1 cellular context compared by ENCODE assay signal in the genomic region with DNA sequence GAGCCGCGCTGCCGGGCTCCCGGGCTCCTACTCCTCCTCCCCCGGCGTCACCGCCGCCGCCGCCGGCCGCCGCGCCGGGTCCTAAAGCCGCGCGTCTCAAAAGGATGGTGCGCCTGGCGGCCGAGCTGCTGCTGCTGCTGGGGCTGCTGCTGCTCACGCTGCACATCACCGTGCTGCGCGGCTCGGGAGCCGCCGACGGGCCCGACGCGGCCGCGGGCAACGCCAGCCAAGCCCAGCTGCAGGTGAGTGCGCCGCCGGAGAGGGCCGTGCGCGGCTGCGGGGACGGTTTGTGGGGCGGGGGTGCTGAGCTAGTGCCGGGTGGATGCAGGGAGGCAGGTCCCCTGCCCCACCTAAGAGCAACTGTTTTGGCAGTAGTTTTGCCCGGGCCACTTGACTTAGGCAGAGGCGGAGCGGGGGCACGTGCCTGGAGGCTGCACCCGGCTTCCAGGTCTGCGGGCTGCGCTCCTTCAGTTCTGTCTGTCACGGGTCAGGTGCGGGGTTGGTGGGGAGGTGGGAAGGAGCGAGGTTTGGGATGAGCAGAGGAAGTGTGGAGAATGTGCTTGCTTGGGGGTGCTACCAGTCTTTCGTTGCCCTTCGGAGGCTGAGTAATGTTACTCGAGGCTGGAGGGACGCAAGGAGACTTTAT.
TF ChIP-seq lines count a peak whose summit lies in the region.

No MANE protein-coding gene starts in this region.

TF ChIP-seq in HepG2, 621 proteins besides CTCF, POLR2A, EP300 and RAD21 (continued from another document and continues in another):
- TF ChIP-seq, protein P1, sequence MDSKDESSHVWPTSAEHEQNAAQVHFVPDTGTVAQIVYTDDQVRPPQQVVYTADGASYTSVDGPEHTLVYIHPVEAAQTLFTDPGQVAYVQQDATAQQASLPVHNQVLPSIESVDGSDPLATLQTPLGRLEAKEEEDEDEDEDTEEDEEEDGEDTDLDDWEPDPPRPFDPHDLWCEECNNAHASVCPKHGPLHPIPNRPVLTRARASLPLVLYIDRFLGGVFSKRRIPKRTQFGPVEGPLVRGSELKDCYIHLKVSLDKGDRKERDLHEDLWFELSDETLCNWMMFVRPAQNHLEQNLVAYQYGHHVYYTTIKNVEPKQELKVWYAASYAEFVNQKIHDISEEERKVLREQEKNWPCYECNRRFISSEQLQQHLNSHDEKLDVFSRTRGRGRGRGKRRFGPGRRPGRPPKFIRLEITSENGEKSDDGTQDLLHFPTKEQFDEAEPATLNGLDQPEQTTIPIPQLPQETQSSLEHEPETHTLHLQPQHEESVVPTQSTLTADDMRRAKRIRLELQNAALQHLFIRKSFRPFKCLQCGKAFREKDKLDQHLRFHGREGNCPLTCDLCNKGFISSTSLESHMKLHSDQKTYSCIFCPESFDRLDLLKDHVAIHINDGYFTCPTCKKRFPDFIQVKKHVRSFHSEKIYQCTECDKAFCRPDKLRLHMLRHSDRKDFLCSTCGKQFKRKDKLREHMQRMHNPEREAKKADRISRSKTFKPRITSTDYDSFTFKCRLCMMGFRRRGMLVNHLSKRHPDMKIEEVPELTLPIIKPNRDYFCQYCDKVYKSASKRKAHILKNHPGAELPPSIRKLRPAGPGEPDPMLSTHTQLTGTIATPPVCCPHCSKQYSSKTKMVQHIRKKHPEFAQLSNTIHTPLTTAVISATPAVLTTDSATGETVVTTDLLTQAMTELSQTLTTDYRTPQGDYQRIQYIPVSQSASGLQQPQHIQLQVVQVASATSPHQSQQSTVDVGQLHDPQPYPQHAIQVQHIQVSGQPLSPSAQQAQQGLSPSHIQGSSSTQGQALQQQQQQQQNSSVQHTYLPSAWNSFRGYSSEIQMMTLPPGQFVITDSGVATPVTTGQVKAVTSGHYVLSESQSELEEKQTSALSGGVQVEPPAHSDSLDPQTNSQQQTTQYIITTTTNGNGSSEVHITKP (CRISPR knock-in tag; IDR thresholded peaks at IDR 0.05; ENCODE audit: low read depth): 0 out of 2 replicates have a peak, but pooled peaks have one; percentile 66
- 0 out of 2 replicates have a peak, but pooled peaks have one; percentile 11 for TF ChIP-seq TEAD2 (CRISPR knock-in tag; IDR thresholded peaks at IDR 0.05)
- TF ChIP-seq HIVEP1 (CRISPR knock-in tag; IDR thresholded peaks at IDR 0.05): 0 out of 2 replicates have a peak, but pooled peaks have one; percentile 23
- TF ChIP-seq, protein P2, sequence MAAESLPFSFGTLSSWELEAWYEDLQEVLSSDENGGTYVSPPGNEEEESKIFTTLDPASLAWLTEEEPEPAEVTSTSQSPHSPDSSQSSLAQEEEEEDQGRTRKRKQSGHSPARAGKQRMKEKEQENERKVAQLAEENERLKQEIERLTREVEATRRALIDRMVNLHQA (CRISPR knock-in tag; IDR thresholded peaks at IDR 0.05): no peak
- no peak for TF ChIP-seq POLR2AphosphoS2 (IDR thresholded peaks at IDR 0.05; ENCODE audit: low read depth, low read length)
- TF ChIP-seq PPARG (CRISPR knock-in tag; conservative IDR thresholded peaks at IDR 0.05): peak; percentile 66; the same call in 1 of the 2 replicates
- TF ChIP-seq ZNF713 (CRISPR knock-in tag; IDR thresholded peaks at IDR 0.05): no peak
- peak; percentile 72; the same call in 1 of the 2 replicates for TF ChIP-seq ZNF766 (CRISPR knock-in tag; IDR thresholded peaks at IDR 0.05; ENCODE audit: borderline replicate concordance)
- no peak for TF ChIP-seq SOX5 (CRISPR knock-in tag; IDR thresholded peaks at IDR 0.05; ENCODE audit: borderline replicate concordance)
- no peak for TF ChIP-seq SRF (IDR thresholded peaks at IDR 0.05; ENCODE audit: low read depth, low read length)
- TF ChIP-seq ZFY (CRISPR knock-in tag; IDR thresholded peaks at IDR 0.05): peak; percentile 59
- TF ChIP-seq, protein P3, sequence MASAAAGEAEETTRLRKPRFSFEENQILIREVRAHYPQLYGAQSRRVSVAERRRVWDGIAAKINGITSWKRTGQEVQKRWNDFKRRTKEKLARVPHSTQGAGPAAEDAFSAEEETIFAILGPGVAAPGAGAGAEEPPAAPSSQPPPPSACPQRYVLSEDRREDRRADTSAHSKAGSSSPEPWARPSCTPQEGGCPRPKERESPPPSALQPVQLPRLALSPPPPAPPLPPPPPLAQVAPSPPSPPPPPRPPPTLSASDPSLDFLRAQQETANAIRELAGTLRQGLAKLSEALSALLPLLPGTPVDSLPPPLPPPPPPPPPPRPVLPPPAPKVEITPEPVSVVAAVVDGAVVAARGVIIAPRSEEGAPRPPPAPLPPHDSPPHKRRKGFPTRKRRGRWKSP (CRISPR knock-in tag; IDR thresholded peaks at IDR 0.05): no peak
- no peak for TF ChIP-seq ZSCAN25 (CRISPR knock-in tag; IDR thresholded peaks at IDR 0.05)
- TF ChIP-seq, protein P4, sequence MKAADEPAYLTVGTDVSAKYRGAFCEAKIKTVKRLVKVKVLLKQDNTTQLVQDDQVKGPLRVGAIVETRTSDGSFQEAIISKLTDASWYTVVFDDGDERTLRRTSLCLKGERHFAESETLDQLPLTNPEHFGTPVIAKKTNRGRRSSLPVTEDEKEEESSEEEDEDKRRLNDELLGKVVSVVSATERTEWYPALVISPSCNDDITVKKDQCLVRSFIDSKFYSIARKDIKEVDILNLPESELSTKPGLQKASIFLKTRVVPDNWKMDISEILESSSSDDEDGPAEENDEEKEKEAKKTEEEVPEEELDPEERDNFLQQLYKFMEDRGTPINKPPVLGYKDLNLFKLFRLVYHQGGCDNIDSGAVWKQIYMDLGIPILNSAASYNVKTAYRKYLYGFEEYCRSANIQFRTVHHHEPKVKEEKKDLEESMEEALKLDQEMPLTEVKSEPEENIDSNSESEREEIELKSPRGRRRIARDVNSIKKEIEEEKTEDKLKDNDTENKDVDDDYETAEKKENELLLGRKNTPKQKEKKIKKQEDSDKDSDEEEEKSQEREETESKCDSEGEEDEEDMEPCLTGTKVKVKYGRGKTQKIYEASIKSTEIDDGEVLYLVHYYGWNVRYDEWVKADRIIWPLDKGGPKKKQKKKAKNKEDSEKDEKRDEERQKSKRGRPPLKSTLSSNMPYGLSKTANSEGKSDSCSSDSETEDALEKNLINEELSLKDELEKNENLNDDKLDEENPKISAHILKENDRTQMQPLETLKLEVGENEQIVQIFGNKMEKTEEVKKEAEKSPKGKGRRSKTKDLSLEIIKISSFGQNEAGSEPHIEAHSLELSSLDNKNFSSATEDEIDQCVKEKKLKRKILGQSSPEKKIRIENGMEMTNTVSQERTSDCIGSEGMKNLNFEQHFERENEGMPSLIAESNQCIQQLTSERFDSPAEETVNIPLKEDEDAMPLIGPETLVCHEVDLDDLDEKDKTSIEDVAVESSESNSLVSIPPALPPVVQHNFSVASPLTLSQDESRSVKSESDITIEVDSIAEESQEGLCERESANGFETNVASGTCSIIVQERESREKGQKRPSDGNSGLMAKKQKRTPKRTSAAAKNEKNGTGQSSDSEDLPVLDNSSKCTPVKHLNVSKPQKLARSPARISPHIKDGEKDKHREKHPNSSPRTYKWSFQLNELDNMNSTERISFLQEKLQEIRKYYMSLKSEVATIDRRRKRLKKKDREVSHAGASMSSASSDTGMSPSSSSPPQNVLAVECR (CRISPR knock-in tag; IDR thresholded peaks at IDR 0.05; ENCODE audit: borderline replicate concordance): no peak; the same call in 1 of the 2 replicates
- TF ChIP-seq PAF1 (CRISPR knock-in tag; IDR thresholded peaks at IDR 0.05): no peak
- no peak for TF ChIP-seq GPN1 (CRISPR knock-in tag; IDR thresholded peaks at IDR 0.05; ENCODE audit: borderline replicate concordance)
- TF ChIP-seq ZNF180 (CRISPR knock-in tag; IDR thresholded peaks at IDR 0.05; ENCODE audit: borderline replicate concordance, low read depth): no peak
- no peak for TF ChIP-seq ZNF549 (CRISPR knock-in tag; IDR thresholded peaks at IDR 0.05)
- TF ChIP-seq HES4 (CRISPR knock-in tag; IDR thresholded peaks at IDR 0.05; ENCODE audit: borderline replicate concordance): no peak
- no peak for TF ChIP-seq ZNF501 (CRISPR knock-in tag; IDR thresholded peaks at IDR 0.05)
- no peak for TF ChIP-seq ZNF615 (CRISPR knock-in tag; IDR thresholded peaks at IDR 0.05; ENCODE audit: borderline replicate concordance)
- TF ChIP-seq NFKBIZ (CRISPR knock-in tag; IDR thresholded peaks at IDR 0.05): no peak
- no peak for TF ChIP-seq ZNF431 (CRISPR knock-in tag; IDR thresholded peaks at IDR 0.05; ENCODE audit: borderline replicate concordance, low read depth)
- TF ChIP-seq ATF1 (CRISPR knock-in tag; IDR thresholded peaks at IDR 0.05): no peak
- TF ChIP-seq RBFOX2 (IDR thresholded peaks at IDR 0.05; ENCODE audit: low read depth, low read length): peak; percentile 63; the same call in 1 of the 2 replicates
- TF ChIP-seq SCMH1 (CRISPR knock-in tag; IDR thresholded peaks at IDR 0.05; ENCODE audit: borderline replicate concordance): no peak
- TF ChIP-seq ZNF678 (CRISPR knock-in tag; IDR thresholded peaks at IDR 0.05): no peak; the same call in 1 of the 2 replicates
- no peak for TF ChIP-seq ATM (IDR thresholded peaks at IDR 0.05; ENCODE audit: borderline replicate concordance)
- TF ChIP-seq ZNF747 (CRISPR knock-in tag; IDR thresholded peaks at IDR 0.05; ENCODE audit: borderline replicate concordance): no peak
- TF ChIP-seq ZNF343 (CRISPR knock-in tag; IDR thresholded peaks at IDR 0.05): no peak
- no peak; the same call in 1 of the 2 replicates for TF ChIP-seq ZNF607 (CRISPR knock-in tag; IDR thresholded peaks at IDR 0.05; ENCODE audit: borderline replicate concordance)
- TF ChIP-seq ATF7-NPFF (CRISPR knock-in tag; IDR thresholded peaks at IDR 0.05; ENCODE audit: low read depth): peak; percentile 90
- TF ChIP-seq FOXC1 (CRISPR knock-in tag; IDR thresholded peaks at IDR 0.05; ENCODE audit: borderline replicate concordance): no peak
- peak; percentile 57; the same call in 1 of the 2 replicates for TF ChIP-seq KMT2A (CRISPR knock-in tag; IDR thresholded peaks at IDR 0.05)
- TF ChIP-seq XRCC5 (optimal IDR thresholded peaks at IDR 0.05; ENCODE audit: low read length): peak; percentile 98
- TF ChIP-seq REXO4 (CRISPR knock-in tag; IDR thresholded peaks at IDR 0.05; ENCODE audit: borderline replicate concordance): peak; percentile 79; the same call in 1 of the 2 replicates
- 0 out of 2 replicates have a peak, but pooled peaks have one; percentile 38 for TF ChIP-seq SMAD1 (CRISPR knock-in tag; IDR thresholded peaks at IDR 0.05; ENCODE audit: borderline replicate concordance, low read depth)
- TF ChIP-seq, protein P5, sequence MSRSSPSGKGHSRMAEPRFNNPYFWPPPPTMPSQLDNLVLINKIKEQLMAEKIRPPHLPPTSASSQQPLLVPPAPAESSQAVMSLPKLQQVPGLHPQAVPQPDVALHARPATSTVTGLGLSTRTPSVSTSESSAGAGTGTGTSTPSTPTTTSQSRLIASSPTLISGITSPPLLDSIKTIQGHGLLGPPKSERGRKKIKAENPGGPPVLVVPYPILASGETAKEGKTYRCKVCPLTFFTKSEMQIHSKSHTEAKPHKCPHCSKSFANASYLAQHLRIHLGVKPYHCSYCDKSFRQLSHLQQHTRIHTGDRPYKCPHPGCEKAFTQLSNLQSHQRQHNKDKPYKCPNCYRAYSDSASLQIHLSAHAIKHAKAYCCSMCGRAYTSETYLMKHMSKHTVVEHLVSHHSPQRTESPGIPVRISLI (CRISPR knock-in tag; IDR thresholded peaks at IDR 0.05; ENCODE audit: borderline replicate concordance): no peak
- no peak for TF ChIP-seq ZNF354B (CRISPR knock-in tag; IDR thresholded peaks at IDR 0.05)
- no peak for TF ChIP-seq HHEX (CRISPR knock-in tag; IDR thresholded peaks at IDR 0.05)
- no peak for TF ChIP-seq NFE2L1 (CRISPR knock-in tag; IDR thresholded peaks at IDR 0.05; ENCODE audit: borderline replicate concordance)
- TF ChIP-seq BRCA1 (CRISPR knock-in tag; IDR thresholded peaks at IDR 0.05): no peak
- TF ChIP-seq ZBTB7B (CRISPR knock-in tag; IDR thresholded peaks at IDR 0.05): no peak
- TF ChIP-seq, protein P6, sequence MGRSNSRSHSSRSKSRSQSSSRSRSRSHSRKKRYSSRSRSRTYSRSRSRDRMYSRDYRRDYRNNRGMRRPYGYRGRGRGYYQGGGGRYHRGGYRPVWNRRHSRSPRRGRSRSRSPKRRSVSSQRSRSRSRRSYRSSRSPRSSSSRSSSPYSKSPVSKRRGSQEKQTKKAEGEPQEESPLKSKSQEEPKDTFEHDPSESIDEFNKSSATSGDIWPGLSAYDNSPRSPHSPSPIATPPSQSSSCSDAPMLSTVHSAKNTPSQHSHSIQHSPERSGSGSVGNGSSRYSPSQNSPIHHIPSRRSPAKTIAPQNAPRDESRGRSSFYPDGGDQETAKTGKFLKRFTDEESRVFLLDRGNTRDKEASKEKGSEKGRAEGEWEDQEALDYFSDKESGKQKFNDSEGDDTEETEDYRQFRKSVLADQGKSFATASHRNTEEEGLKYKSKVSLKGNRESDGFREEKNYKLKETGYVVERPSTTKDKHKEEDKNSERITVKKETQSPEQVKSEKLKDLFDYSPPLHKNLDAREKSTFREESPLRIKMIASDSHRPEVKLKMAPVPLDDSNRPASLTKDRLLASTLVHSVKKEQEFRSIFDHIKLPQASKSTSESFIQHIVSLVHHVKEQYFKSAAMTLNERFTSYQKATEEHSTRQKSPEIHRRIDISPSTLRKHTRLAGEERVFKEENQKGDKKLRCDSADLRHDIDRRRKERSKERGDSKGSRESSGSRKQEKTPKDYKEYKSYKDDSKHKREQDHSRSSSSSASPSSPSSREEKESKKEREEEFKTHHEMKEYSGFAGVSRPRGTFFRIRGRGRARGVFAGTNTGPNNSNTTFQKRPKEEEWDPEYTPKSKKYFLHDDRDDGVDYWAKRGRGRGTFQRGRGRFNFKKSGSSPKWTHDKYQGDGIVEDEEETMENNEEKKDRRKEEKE (IDR thresholded peaks at IDR 0.05): no peak
- no peak for TF ChIP-seq TBP (CRISPR knock-in tag; IDR thresholded peaks at IDR 0.05)
- TF ChIP-seq, protein P7, sequence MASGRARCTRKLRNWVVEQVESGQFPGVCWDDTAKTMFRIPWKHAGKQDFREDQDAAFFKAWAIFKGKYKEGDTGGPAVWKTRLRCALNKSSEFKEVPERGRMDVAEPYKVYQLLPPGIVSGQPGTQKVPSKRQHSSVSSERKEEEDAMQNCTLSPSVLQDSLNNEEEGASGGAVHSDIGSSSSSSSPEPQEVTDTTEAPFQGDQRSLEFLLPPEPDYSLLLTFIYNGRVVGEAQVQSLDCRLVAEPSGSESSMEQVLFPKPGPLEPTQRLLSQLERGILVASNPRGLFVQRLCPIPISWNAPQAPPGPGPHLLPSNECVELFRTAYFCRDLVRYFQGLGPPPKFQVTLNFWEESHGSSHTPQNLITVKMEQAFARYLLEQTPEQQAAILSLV (CRISPR knock-in tag; IDR thresholded peaks at IDR 0.05; ENCODE audit: borderline replicate concordance): peak; percentile 23; the same call in 1 of the 2 replicates
- no peak for TF ChIP-seq RORA (CRISPR knock-in tag; IDR thresholded peaks at IDR 0.05)
- TF ChIP-seq TOPORS (CRISPR knock-in tag; IDR thresholded peaks at IDR 0.05): peak; percentile 79; the same call in 1 of the 2 replicates
- TF ChIP-seq FOSL2 (CRISPR knock-in tag; IDR thresholded peaks at IDR 0.05): peak; percentile 44; the same call in 1 of the 2 replicates
- TF ChIP-seq KAT7 (CRISPR knock-in tag; IDR thresholded peaks at IDR 0.05; ENCODE audit: borderline replicate concordance): no peak
- TF ChIP-seq MAZ (IDR thresholded peaks at IDR 0.05; ENCODE audit: borderline replicate concordance, low read depth, low read length): peak; percentile 50; the same call in 1 of the 2 replicates
- peak; percentile 60 for TF ChIP-seq MAZ (CRISPR knock-in tag; IDR thresholded peaks at IDR 0.05; ENCODE audit: low read depth)
- no peak; the same call in 1 of the 2 replicates for TF ChIP-seq YEATS2 (CRISPR knock-in tag; IDR thresholded peaks at IDR 0.05; ENCODE audit: borderline replicate concordance)
- peak; percentile 92 for TF ChIP-seq ZMYM4 (CRISPR knock-in tag; IDR thresholded peaks at IDR 0.05)
- TF ChIP-seq NFYC (CRISPR knock-in tag; IDR thresholded peaks at IDR 0.05): no peak
